Comparison of ENCODE assay signal across 9 cellular contexts in genomic region chr2:165239230-165239629, GRCh38. TPM values are rescaled to one million over a fixed set of nuclear protein-coding genes. Genes with fewer than 3 reads are reported as not detected.
DNase-seq lines count a peak whose midpoint lies in the region; ATAC-seq, FAIRE-seq and TF ChIP-seq lines count a peak whose summit lies in the region.
"Had no signal": no experiment of that assay in that cellular context is flagged by ENCODE, and none has a peak within 500 bp of the region (broad histone marks: within the 10 kb centered on the region; RNA-seq: fewer than 3 reads in every experiment).

TSS of gene SCN2A (plus strand) at chr2:165239414. CDS start at chr2:165295824, 56,410 bp downstream.

- FAIRE-seq in RCC 7860 (lab: Jason Lieb, UNC) = peak; percentile 65

- ATAC-seq in GM18861 (IDR thresholded peaks at IDR 0.05; ENCODE audit: unreplicated experiment) (peak; percentile 68), HG02981 (IDR thresholded peaks at IDR 0.05; ENCODE audit: unreplicated experiment) (no peak), HG02763 (IDR thresholded peaks at IDR 0.05; ENCODE audit: unreplicated experiment) (no peak)

- H3K27me3 ChIP-seq in parathyroid adenoma (ENCODE audit: control insufficient read depth, insufficient read depth, low read length) = no peaks in the 10 kb centered on the region
- H3K27me3 ChIP-seq: neutrophil had no signal

- intact Hi-C loops in CD14-positive monocyte (cut with micrococcal nuclease) = no loop called here

- no peaks in the 10 kb centered on the region for H3K4me1 ChIP-seq in parathyroid adenoma

- H3K36me3 ChIP-seq in parathyroid adenoma (ENCODE audit: control insufficient read depth, insufficient read depth, low read length) = no peaks in the 10 kb centered on the region
- H3K36me3 ChIP-seq: neutrophil had no signal

- peaks cover 0 to 4% (median 2%) of the 10 kb centered on the region in 3 donors for H3K27me3 Mint-ChIP-seq in CD14-positive monocyte (ENCODE audit: low read depth in 3 of 3)

- no peak within 1 kb of the TSS for H3K4me3 Mint-ChIP-seq in CD14-positive monocyte

- DNase-seq in CD14-positive monocyte (ENCODE audit: low spot score) (no peak), RCC 7860 (ENCODE audit: low spot score) (peak; percentile 13), fibroblast of pulmonary artery (ENCODE audit: low read depth) (peak; percentile 75)

- H3K27ac ChIP-seq in parathyroid adenoma = no peak within 1 kb of the TSS
- H3K27ac ChIP-seq: neutrophil had no signal

- TF ChIP-seq EP300 in Ishikawa (IDR thresholded peaks at IDR 0.05; ENCODE audit: borderline replicate concordance) = no peak

- H3K9me3 Mint-ChIP-seq in CD14-positive monocyte = peaks cover 0 to 1% (median 0%) of the 10 kb centered on the region in 7 donors

- H3K4me2 ChIP-seq in parathyroid adenoma (ENCODE audit: low read length) = no peak within 1 kb of the TSS

- H2AFZ ChIP-seq in parathyroid adenoma = no peak within 1 kb of the TSS

- TF ChIP-seq CTCF in CD14-positive monocyte (IDR thresholded peaks at IDR 0.05) (peak; percentile 63), fibroblast of pulmonary artery (IDR thresholded peaks at IDR 0.05; ENCODE audit: low read length, missing control alignments) (peak; percentile 64), parathyroid adenoma (IDR thresholded peaks at IDR 0.05) (peak; percentile 72)

- no peaks in the 10 kb centered on the region for H3K9me3 ChIP-seq in parathyroid adenoma (ENCODE audit: control insufficient read depth, low read length)
- H3K9me3 ChIP-seq: neutrophil had no signal

- no peaks in the 10 kb centered on the region for H3K36me3 Mint-ChIP-seq in CD14-positive monocyte

- no peak within 1 kb of the TSS for H3K4me3 ChIP-seq in fibroblast of pulmonary artery (replicated peaks; ENCODE audit: low read depth, low read length)
- no peak within 1 kb of the TSS for H3K4me3 ChIP-seq in parathyroid adenoma (ENCODE audit: low read depth, low read length)

- H3K79me2 ChIP-seq in parathyroid adenoma = no peaks in the 10 kb centered on the region

- peak; percentile 72 for TF ChIP-seq RAD21 in Ishikawa (IDR thresholded peaks at IDR 0.05; ENCODE audit: low read depth)

- no peak within 1 kb of the TSS for H3K9ac ChIP-seq in parathyroid adenoma

- no peaks in the 10 kb centered on the region for H3K4me1 Mint-ChIP-seq in CD14-positive monocyte

- peak within 1 kb of the TSS in 1 of 7 donors; percentile 13 for H3K27ac Mint-ChIP-seq in CD14-positive monocyte

TF ChIP-seq in Ishikawa, 13 proteins besides CTCF, POLR2A, EP300 and RAD21:
- TF ChIP-seq EGR1 (IDR thresholded peaks at IDR 0.05) (no peak), USF1 (IDR thresholded peaks at IDR 0.05) (no peak), TAF1 (IDR thresholded peaks at IDR 0.05; ENCODE audit: low read depth) (no peak), CREB1 (IDR thresholded peaks at IDR 0.05; ENCODE audit: low read depth) (no peak), TEAD4 (IDR thresholded peaks at IDR 0.05) (no peak), FOXM1 (IDR thresholded peaks at IDR 0.05; ENCODE audit: borderline replicate concordance, low read depth) (no peak), TCF12 (IDR thresholded peaks at IDR 0.05; ENCODE audit: low read depth) (no peak), YY1 (IDR thresholded peaks at IDR 0.05; ENCODE audit: low read depth) (no peak), MAX (IDR thresholded peaks at IDR 0.05) (no peak), REST (IDR thresholded peaks at IDR 0.05; ENCODE audit: low read depth) (no peak; the same call in 1 of the 2 replicates), ZBTB7A (IDR thresholded peaks at IDR 0.05; ENCODE audit: low read depth) (no peak), NFIC (IDR thresholded peaks at IDR 0.05) (no peak), CEBPB (IDR thresholded peaks at IDR 0.05) (no peak)

RNA-seq across cellular contexts. Expression of gene SCN2A, which starts in this region (rescaled TPM):
- not detected for polyA plus RNA-seq in CD14-positive monocyte
